Comparison of ENCODE assay signal across 1 cellular context in genomic region chr16:11852092-11852809, GRCh38.
TF ChIP-seq lines count a peak whose summit lies in the region.

No MANE protein-coding gene starts in this region.

TF ChIP-seq in HepG2, 621 proteins besides CTCF, POLR2A, EP300 and RAD21 (continued from another document and continues in another):
- TF ChIP-seq CEBPZ (IDR thresholded peaks at IDR 0.05; ENCODE audit: low read length) (no peak), TEAD2 (CRISPR knock-in tag; IDR thresholded peaks at IDR 0.05) (no peak), HNRNPLL (IDR thresholded peaks at IDR 0.05; ENCODE audit: low read depth, low read length, poor library complexity, severe bottlenecking) (no peak), ZNF382 (CRISPR knock-in tag; IDR thresholded peaks at IDR 0.05; ENCODE audit: borderline replicate concordance) (no peak), ZNF646 (CRISPR knock-in tag; IDR thresholded peaks at IDR 0.05) (no peak), ZNF343 (CRISPR knock-in tag; IDR thresholded peaks at IDR 0.05) (no peak), HDAC1 (CRISPR knock-in tag; IDR thresholded peaks at IDR 0.05) (no peak), ZNF350 (CRISPR knock-in tag; IDR thresholded peaks at IDR 0.05; ENCODE audit: borderline replicate concordance, low read depth) (no peak), TRAFD1 (CRISPR knock-in tag; IDR thresholded peaks at IDR 0.05; ENCODE audit: borderline replicate concordance) (no peak), ZNF180 (CRISPR knock-in tag; IDR thresholded peaks at IDR 0.05; ENCODE audit: borderline replicate concordance, low read depth) (no peak), ZNF547 (CRISPR knock-in tag; IDR thresholded peaks at IDR 0.05) (0 out of 2 replicates have a peak, but pooled peaks have one; percentile 20), PHF8 (CRISPR knock-in tag; IDR thresholded peaks at IDR 0.05) (no peak), IRF2 (CRISPR knock-in tag; IDR thresholded peaks at IDR 0.05) (no peak), ZNF543 (CRISPR knock-in tag; IDR thresholded peaks at IDR 0.05) (no peak), ZMYM3 (CRISPR knock-in tag; IDR thresholded peaks at IDR 0.05) (peak; percentile 86), MYNN (CRISPR knock-in tag; IDR thresholded peaks at IDR 0.05; ENCODE audit: low read depth) (no peak), RFXANK (CRISPR knock-in tag; IDR thresholded peaks at IDR 0.05) (no peak), SMARCE1 (IDR thresholded peaks at IDR 0.05; ENCODE audit: borderline replicate concordance) (no peak), HHEX (CRISPR knock-in tag; IDR thresholded peaks at IDR 0.05) (no peak), ZNF784 (CRISPR knock-in tag; IDR thresholded peaks at IDR 0.05; ENCODE audit: borderline replicate concordance) (no peak), SNRNP70 (IDR thresholded peaks at IDR 0.05; ENCODE audit: low read depth, low read length) (no peak), ZNF282 (IDR thresholded peaks at IDR 0.05; ENCODE audit: partially characterized antibody) (no peak), CAMTA2 (CRISPR knock-in tag; IDR thresholded peaks at IDR 0.05; ENCODE audit: borderline replicate concordance) (no peak), ZNF280B (CRISPR knock-in tag; IDR thresholded peaks at IDR 0.05; ENCODE audit: borderline replicate concordance) (peak; percentile 17; the same call in 1 of the 2 replicates), CERS6 (CRISPR knock-in tag; IDR thresholded peaks at IDR 0.05) (no peak), ZNF256 (CRISPR knock-in tag; conservative IDR thresholded peaks at IDR 0.05) (0 out of 2 replicates have a peak, but pooled peaks have one; percentile 14), ZNF720 (CRISPR knock-in tag; IDR thresholded peaks at IDR 0.05) (no peak), ZNF564 (CRISPR knock-in tag; IDR thresholded peaks at IDR 0.05) (0 out of 2 replicates have a peak, but pooled peaks have one; percentile 10), MYC (CRISPR knock-in tag; IDR thresholded peaks at IDR 0.05; ENCODE audit: borderline replicate concordance) (no peak; the same call in 1 of the 2 replicates), NFKB2 (CRISPR knock-in tag; IDR thresholded peaks at IDR 0.05; ENCODE audit: borderline replicate concordance) (0 out of 2 replicates have a peak, but pooled peaks have one; percentile 5), MNT (IDR thresholded peaks at IDR 0.05) (no peak), KDM4B (CRISPR knock-in tag; IDR thresholded peaks at IDR 0.05) (no peak), ZNF264 (CRISPR knock-in tag; IDR thresholded peaks at IDR 0.05) (peak; percentile 51), GLI4 (CRISPR knock-in tag; IDR thresholded peaks at IDR 0.05; ENCODE audit: borderline replicate concordance) (peak; percentile 58; the same call in 1 of the 2 replicates), ZMAT5 (CRISPR knock-in tag; IDR thresholded peaks at IDR 0.05; ENCODE audit: borderline replicate concordance, low read depth) (no peak), SIN3A (IDR thresholded peaks at IDR 0.05; ENCODE audit: borderline replicate concordance, low read depth, low read length) (0 out of 2 replicates have a peak, but pooled peaks have one; percentile 25), ZNF792 (CRISPR knock-in tag; IDR thresholded peaks at IDR 0.05) (no peak), ONECUT2 (CRISPR knock-in tag; IDR thresholded peaks at IDR 0.05) (no peak), TCF7 (IDR thresholded peaks at IDR 0.05; ENCODE audit: low read depth) (no peak), RBFOX2 (IDR thresholded peaks at IDR 0.05; ENCODE audit: low read depth, low read length) (no peak), ZNF138 (CRISPR knock-in tag; IDR thresholded peaks at IDR 0.05; ENCODE audit: low read depth) (0 out of 2 replicates have a peak, but pooled peaks have one; percentile 9), MXD4 (CRISPR knock-in tag; IDR thresholded peaks at IDR 0.05) (no peak), GRHL1 (CRISPR knock-in tag; conservative IDR thresholded peaks at IDR 0.05) (no peak), ZNF557 (CRISPR knock-in tag; IDR thresholded peaks at IDR 0.05) (no peak), ZNF790 (CRISPR knock-in tag; IDR thresholded peaks at IDR 0.05; ENCODE audit: borderline replicate concordance) (no peak), ATF5 (CRISPR knock-in tag; IDR thresholded peaks at IDR 0.05; ENCODE audit: low read depth) (no peak)
